Comparison of ENCODE assay signal across 17 cellular contexts in the genomic region with DNA sequence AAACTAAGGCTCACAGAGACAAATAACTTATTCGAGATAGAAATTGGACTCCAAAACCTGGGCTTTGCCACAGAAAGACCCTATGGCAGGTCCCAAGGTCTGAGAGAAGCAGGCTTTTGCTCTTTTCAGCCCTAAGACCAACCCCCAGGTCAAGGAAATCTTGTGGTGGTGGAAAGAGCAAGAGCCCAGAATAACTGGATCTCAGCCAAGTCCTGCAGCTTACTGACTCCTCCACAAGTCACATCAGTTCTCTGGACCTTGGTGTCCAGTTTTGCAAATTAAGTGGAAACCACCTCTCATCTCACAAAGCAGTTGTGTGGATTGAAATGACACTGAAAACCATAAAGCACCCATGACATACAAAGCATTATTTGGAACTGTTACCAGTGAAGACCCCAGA.
DNase-seq lines count a peak whose midpoint lies in the region; ATAC-seq, FAIRE-seq and TF ChIP-seq lines count a peak whose summit lies in the region.
"Had no signal": no experiment of that assay in that cellular context is flagged by ENCODE, and none has a peak within 500 bp of the region (broad histone marks: within the 10 kb centered on the region; RNA-seq: fewer than 3 reads in every experiment).

No MANE protein-coding gene starts in this region.

- DNase-seq in Calu3 (peak; percentile 17), M059J (ENCODE audit: low read depth) (peak; percentile 61), amniotic epithelial cell (ENCODE audit: low read depth) (peak; percentile 59), natural killer cell (no peak), urothelium cell line (ENCODE audit: low spot score) (no peak)
- no peak for DNase-seq in stimulated activated effector memory CD8-positive, alpha-beta T cell treated with anti-CD3 and anti-CD28 coated beads, Interleukin-12 subunit alpha, Interleukin-12 subunit beta, amount 100 ng/mL, for 72 hours (ENCODE audit: low spot score in 2 of 2)
- DNase-seq: ACHN; CD4-positive, alpha-beta memory T cell; IMR-90; NCI-H1048; NCI-H146; NCI-H2107; NCI-H226; NCI-H526 had no signal

- no peaks in the 10 kb centered on the region for H3K9me2 ChIP-seq in neural cell (ENCODE audit: insufficient read depth, low read length)

- peaks cover 27% of the 10 kb centered on the region for H3K79me2 ChIP-seq in neural cell (replicated peaks; ENCODE audit: insufficient read depth, low read length)

- H3K4me2 ChIP-seq in neural cell (ENCODE audit: low read length), result no peak overlapping the region
- H3K4me2 ChIP-seq: GM23338 had no signal

- H3K4me3 Mint-ChIP-seq in Calu3 (ENCODE audit: low read depth, unreplicated experiment), result no peak overlapping the region
- no peak overlapping the region for H3K4me3 Mint-ChIP-seq in stimulated activated effector memory CD8-positive, alpha-beta T cell treated with anti-CD3 and anti-CD28 coated beads, Interleukin-12 subunit alpha, Interleukin-12 subunit beta, amount 100 ng/mL, for 72 hours
- H3K4me3 Mint-ChIP-seq in natural killer cell, result no peak overlapping the region
- H3K4me3 Mint-ChIP-seq: B cell, GM23338 had no signal

- H3K9me3 ChIP-seq in neural cell (ENCODE audit: low read length), result no peaks in the 10 kb centered on the region

- no TSS peak for BruUV-seq in Calu3 (replicated peaks; lab: Mats Ljungman, UMichigan)

- TF ChIP-seq EP300 in neural cell (conservative IDR thresholded peaks at IDR 0.05; ENCODE audit: poor library complexity, severe bottlenecking), result no peak

- H3K9me3 Mint-ChIP-seq in Calu3 (ENCODE audit: low read depth, unreplicated experiment) (no peaks in the 10 kb centered on the region), natural killer cell (no peaks in the 10 kb centered on the region)
- H3K9me3 Mint-ChIP-seq in stimulated activated effector memory CD8-positive, alpha-beta T cell treated with anti-CD3 and anti-CD28 coated beads, Interleukin-12 subunit alpha, Interleukin-12 subunit beta, amount 100 ng/mL, for 72 hours, result peaks cover 4% of the 10 kb centered on the region
- H3K9me3 Mint-ChIP-seq: CD4-positive, alpha-beta memory T cell; GM23338 had no signal

- no peaks in the 10 kb centered on the region for H3K36me3 ChIP-seq in neural cell (ENCODE audit: insufficient read depth, low read length)

- ATAC-seq in stimulated activated effector memory CD8-positive, alpha-beta T cell treated with anti-CD3 and anti-CD28 coated beads, Interleukin-12 subunit alpha, Interleukin-12 subunit beta, amount 100 ng/mL, for 72 hours, result no peak
- ATAC-seq in natural killer cell, result no peak
- ATAC-seq: GM23338 had no signal

- H3K4me1 Mint-ChIP-seq in Calu3 (ENCODE audit: low read depth, unreplicated experiment), result peaks cover 45% of the 10 kb centered on the region
- H3K4me1 Mint-ChIP-seq in stimulated activated effector memory CD8-positive, alpha-beta T cell treated with anti-CD3 and anti-CD28 coated beads, Interleukin-12 subunit alpha, Interleukin-12 subunit beta, amount 100 ng/mL, for 72 hours, result peaks cover 23% of the 10 kb centered on the region
- H3K4me1 Mint-ChIP-seq in natural killer cell, result no peaks in the 10 kb centered on the region
- H3K4me1 Mint-ChIP-seq: B cell; CD4-positive, alpha-beta memory T cell had no signal

- no peak for TF ChIP-seq CTCF in Calu3 (IDR thresholded peaks at IDR 0.05; ENCODE audit: unreplicated experiment)
- TF ChIP-seq CTCF in neural cell (IDR thresholded peaks at IDR 0.05; ENCODE audit: poor library complexity, severe bottlenecking), result no peak
- no peak for TF ChIP-seq CTCF in natural killer cell (IDR thresholded peaks at IDR 0.05)

- peak overlapping the region; percentile 68 for H3K4me3 ChIP-seq in neural cell (ENCODE audit: low read length)
- H3K4me3 ChIP-seq: GM23338 had no signal

- H3K27ac ChIP-seq in neural cell (ENCODE audit: low read length), result no peak overlapping the region

- H3K36me3 Mint-ChIP-seq in Calu3 (ENCODE audit: insufficient read depth, unreplicated experiment) (peaks cover 34% of the 10 kb centered on the region), natural killer cell (no peaks in the 10 kb centered on the region)
- no peaks in the 10 kb centered on the region for H3K36me3 Mint-ChIP-seq in stimulated activated effector memory CD8-positive, alpha-beta T cell treated with anti-CD3 and anti-CD28 coated beads, Interleukin-12 subunit alpha, Interleukin-12 subunit beta, amount 100 ng/mL, for 72 hours

- H4K20me1 ChIP-seq in neural cell (ENCODE audit: insufficient read depth), result no peaks in the 10 kb centered on the region

- no peak overlapping the region for H3K9ac ChIP-seq in neural cell (ENCODE audit: low read length)

- H3F3A ChIP-seq in neural cell (ENCODE audit: insufficient read depth, low read length, poor library complexity, severe bottlenecking), result peaks cover 4% of the 10 kb centered on the region

- no peaks in the 10 kb centered on the region for H3K27me3 ChIP-seq in neural cell (ENCODE audit: insufficient read depth, low read depth, low read length)

- H2AFZ ChIP-seq in neural cell (ENCODE audit: low read depth, low read length), result no peak overlapping the region
- H2AFZ ChIP-seq: GM23338 had no signal

- no peak for FAIRE-seq in urothelium cell line (lab: Jason Lieb, UNC)

- no peak for TF ChIP-seq RAD21 in neural cell (conservative IDR thresholded peaks at IDR 0.05)

- peak overlapping the region; percentile 73 for H3K27ac Mint-ChIP-seq in Calu3 (ENCODE audit: unreplicated experiment)
- H3K27ac Mint-ChIP-seq in stimulated activated effector memory CD8-positive, alpha-beta T cell treated with anti-CD3 and anti-CD28 coated beads, Interleukin-12 subunit alpha, Interleukin-12 subunit beta, amount 100 ng/mL, for 72 hours, result no peak overlapping the region
- H3K27ac Mint-ChIP-seq in natural killer cell, result no peak overlapping the region
- H3K27ac Mint-ChIP-seq: B cell; CD4-positive, alpha-beta memory T cell; GM23338 had no signal

- H3K27me3 Mint-ChIP-seq in Calu3 (ENCODE audit: unreplicated experiment), result no peaks in the 10 kb centered on the region
- H3K27me3 Mint-ChIP-seq in natural killer cell (ENCODE audit: low read depth in 2 of 2), result peaks cover 0 to 6% of the 10 kb centered on the region in 2 donors

- CTCF ChIA-PET in Calu3 (lab: Charles Lee), result no interaction called here

- intact Hi-C loops in Calu3 (cut with micrococcal nuclease; ENCODE audit: unreplicated experiment), result no loop called here
- intact Hi-C loops in natural killer cell (cut with micrococcal nuclease), result no loop called here

TF ChIP-seq in neural cell, 6 proteins besides CTCF, POLR2A, EP300 and RAD21:
- TF ChIP-seq MXI1 (conservative IDR thresholded peaks at IDR 0.05; ENCODE audit: poor library complexity, severe bottlenecking) (no peak), TAF1 (IDR thresholded peaks at IDR 0.05; ENCODE audit: low read depth) (no peak), SMC3 (conservative IDR thresholded peaks at IDR 0.05; ENCODE audit: poor library complexity) (no peak)
- TF ChIP-seq, protein P1, sequence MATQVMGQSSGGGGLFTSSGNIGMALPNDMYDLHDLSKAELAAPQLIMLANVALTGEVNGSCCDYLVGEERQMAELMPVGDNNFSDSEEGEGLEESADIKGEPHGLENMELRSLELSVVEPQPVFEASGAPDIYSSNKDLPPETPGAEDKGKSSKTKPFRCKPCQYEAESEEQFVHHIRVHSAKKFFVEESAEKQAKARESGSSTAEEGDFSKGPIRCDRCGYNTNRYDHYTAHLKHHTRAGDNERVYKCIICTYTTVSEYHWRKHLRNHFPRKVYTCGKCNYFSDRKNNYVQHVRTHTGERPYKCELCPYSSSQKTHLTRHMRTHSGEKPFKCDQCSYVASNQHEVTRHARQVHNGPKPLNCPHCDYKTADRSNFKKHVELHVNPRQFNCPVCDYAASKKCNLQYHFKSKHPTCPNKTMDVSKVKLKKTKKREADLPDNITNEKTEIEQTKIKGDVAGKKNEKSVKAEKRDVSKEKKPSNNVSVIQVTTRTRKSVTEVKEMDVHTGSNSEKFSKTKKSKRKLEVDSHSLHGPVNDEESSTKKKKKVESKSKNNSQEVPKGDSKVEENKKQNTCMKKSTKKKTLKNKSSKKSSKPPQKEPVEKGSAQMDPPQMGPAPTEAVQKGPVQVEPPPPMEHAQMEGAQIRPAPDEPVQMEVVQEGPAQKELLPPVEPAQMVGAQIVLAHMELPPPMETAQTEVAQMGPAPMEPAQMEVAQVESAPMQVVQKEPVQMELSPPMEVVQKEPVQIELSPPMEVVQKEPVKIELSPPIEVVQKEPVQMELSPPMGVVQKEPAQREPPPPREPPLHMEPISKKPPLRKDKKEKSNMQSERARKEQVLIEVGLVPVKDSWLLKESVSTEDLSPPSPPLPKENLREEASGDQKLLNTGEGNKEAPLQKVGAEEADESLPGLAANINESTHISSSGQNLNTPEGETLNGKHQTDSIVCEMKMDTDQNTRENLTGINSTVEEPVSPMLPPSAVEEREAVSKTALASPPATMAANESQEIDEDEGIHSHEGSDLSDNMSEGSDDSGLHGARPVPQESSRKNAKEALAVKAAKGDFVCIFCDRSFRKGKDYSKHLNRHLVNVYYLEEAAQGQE (IDR thresholded peaks at IDR 0.05; ENCODE audit: borderline replicate concordance), result no peak

Comparison
In these comparisons a context has a peak if more than half of its experiments do, and no peak if none do; other contexts are left out.
1. DNase-seq: peak in Calu3 (single experiment), M059J (single experiment) and amniotic epithelial cell (single experiment); none in stimulated activated effector memory CD8-positive, alpha-beta T cell treated with anti-CD3 and anti-CD28 coated beads, Interleukin-12 subunit alpha, Interleukin-12 subunit beta, amount 100 ng/mL, for 72 hours (0 of 2), natural killer cell (single experiment) and urothelium cell line (single experiment).